Comparison of ENCODE assay signal across 22 cellular contexts in the genomic region with DNA sequence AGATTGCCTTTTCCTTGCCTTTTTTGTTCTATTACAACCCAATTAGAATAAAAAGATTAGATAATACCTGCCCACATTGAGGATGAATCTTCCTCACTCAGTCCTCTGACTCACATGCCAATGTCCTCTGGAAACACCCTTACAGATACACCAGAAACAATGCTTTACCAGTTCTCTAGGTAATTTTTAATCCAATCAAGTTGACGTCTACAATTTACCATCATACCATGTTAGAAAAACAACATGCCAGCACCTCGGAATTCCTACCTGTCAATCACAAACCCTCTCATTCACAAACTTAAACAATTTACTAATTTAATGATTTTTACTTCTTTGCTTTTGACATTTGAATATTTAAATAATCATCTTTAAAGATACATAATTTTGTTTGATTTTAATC.
"Had no signal": no experiment of that assay in that cellular context is flagged by ENCODE, and none has a peak within 500 bp of the region (broad histone marks: within the 10 kb centered on the region; RNA-seq: fewer than 3 reads in every experiment).

No MANE protein-coding gene starts in this region.

- H3K27ac ChIP-seq: heart right ventricle, parathyroid adenoma, prostate gland, stomach, thoracic aorta, transverse colon had no signal

- H3K4me3 ChIP-seq: heart right ventricle, lung, prostate gland, stomach, thoracic aorta, transverse colon had no signal

- H3K27me3 ChIP-seq: heart right ventricle, stomach, transverse colon had no signal

- FAIRE-seq: endothelial cell of umbilical vein, islet of Langerhans had no signal

- H3K36me3 ChIP-seq: heart right ventricle, prostate gland, stomach, thoracic aorta, transverse colon had no signal

- ATAC-seq: heart right ventricle, left cardiac atrium, left ventricle myocardium superior, sciatic nerve had no signal

- DNase-seq: foreskin melanocyte; heart right ventricle; hypothalamus; left cardiac atrium; left ventricle myocardium superior; mesenchymal stem cell; naive B cell; occipital lobe; retina; stimulated activated CD4-positive, alpha-beta T cell treated with anti-CD3 and anti-CD28 coated beads, Interleukin-2, amount 100 ng/mL, for 24 hours; stimulated activated CD4-positive, alpha-beta T cell treated with anti-CD3 and anti-CD28 coated beads, Interleukin-4, amount 100 ng/mL, for 4 hours; stimulated activated naive CD4-positive, alpha-beta T cell; stomach; substantia nigra; transverse colon had no signal

- H3K4me1 ChIP-seq: heart right ventricle, parathyroid adenoma, prostate gland, stomach, transverse colon had no signal

- H3K9me3 ChIP-seq: prostate gland, stomach, thoracic aorta had no signal

- H3K9ac ChIP-seq: parathyroid adenoma had no signal
